ENCODE assay signal across 1 cellular context in the genomic region with DNA sequence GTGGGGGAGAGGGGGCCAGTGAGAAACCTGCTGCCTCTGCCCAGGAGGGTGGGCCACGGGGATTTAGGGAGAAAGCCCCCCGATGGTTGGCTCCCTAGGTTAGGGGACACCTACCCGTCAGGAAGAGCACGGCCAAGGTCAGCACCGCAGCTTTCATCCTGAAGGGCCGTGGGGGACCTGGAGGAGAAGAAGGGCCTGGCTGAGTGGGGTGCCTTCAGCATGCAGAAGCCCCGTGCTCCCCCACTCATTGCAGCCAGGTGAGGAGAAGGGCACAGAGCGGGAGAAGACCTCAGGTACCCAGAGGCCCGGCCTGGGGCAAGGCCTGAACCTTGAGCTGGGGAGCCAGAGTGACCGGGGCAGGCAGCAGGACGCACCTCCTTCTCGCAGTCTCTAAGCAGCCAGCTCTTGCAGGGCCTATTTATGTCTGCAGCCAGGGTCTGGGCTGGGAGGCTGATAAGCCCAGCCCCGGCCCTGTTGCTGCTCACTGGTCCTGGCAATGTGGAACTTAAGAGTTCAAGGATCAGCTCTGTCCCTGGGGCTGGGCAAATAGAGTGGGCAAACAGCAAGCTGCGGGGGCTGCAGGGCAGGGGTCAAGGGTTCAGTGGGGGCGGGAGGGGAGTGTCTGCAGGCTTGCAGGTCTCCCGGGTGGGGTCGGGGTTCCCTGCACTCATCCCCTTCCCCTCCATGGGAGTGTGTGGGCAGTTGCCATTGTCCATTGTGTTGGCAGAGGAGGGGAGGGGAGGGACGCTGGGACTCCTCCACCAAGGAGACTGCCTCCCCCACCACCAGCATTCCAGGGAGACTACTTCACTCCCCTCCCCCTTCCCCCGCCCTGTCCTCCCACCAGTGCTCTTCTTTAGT.
TF ChIP-seq lines count a peak whose summit lies in the region.

A gene (minus strand): TSS at position 392 of the 861 bp plus-strand sequence. CDS start 235 bp downstream, at position 157.

TF ChIP-seq in HepG2, 621 proteins besides CTCF, POLR2A, EP300 and RAD21 (continued from another document and continues in another):
- TF ChIP-seq, protein P1, sequence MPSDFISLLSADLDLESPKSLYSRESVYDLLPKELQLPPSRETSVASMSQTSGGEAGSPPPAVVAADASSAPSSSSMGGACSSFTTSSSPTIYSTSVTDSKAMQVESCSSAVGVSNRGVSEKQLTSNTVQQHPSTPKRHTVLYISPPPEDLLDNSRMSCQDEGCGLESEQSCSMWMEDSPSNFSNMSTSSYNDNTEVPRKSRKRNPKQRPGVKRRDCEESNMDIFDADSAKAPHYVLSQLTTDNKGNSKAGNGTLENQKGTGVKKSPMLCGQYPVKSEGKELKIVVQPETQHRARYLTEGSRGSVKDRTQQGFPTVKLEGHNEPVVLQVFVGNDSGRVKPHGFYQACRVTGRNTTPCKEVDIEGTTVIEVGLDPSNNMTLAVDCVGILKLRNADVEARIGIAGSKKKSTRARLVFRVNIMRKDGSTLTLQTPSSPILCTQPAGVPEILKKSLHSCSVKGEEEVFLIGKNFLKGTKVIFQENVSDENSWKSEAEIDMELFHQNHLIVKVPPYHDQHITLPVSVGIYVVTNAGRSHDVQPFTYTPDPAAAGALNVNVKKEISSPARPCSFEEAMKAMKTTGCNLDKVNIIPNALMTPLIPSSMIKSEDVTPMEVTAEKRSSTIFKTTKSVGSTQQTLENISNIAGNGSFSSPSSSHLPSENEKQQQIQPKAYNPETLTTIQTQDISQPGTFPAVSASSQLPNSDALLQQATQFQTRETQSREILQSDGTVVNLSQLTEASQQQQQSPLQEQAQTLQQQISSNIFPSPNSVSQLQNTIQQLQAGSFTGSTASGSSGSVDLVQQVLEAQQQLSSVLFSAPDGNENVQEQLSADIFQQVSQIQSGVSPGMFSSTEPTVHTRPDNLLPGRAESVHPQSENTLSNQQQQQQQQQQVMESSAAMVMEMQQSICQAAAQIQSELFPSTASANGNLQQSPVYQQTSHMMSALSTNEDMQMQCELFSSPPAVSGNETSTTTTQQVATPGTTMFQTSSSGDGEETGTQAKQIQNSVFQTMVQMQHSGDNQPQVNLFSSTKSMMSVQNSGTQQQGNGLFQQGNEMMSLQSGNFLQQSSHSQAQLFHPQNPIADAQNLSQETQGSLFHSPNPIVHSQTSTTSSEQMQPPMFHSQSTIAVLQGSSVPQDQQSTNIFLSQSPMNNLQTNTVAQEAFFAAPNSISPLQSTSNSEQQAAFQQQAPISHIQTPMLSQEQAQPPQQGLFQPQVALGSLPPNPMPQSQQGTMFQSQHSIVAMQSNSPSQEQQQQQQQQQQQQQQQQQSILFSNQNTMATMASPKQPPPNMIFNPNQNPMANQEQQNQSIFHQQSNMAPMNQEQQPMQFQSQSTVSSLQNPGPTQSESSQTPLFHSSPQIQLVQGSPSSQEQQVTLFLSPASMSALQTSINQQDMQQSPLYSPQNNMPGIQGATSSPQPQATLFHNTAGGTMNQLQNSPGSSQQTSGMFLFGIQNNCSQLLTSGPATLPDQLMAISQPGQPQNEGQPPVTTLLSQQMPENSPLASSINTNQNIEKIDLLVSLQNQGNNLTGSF (CRISPR knock-in tag; IDR thresholded peaks at IDR 0.05) = peak; percentile 59; the same call in 1 of the 2 replicates
- TF ChIP-seq, protein P2, sequence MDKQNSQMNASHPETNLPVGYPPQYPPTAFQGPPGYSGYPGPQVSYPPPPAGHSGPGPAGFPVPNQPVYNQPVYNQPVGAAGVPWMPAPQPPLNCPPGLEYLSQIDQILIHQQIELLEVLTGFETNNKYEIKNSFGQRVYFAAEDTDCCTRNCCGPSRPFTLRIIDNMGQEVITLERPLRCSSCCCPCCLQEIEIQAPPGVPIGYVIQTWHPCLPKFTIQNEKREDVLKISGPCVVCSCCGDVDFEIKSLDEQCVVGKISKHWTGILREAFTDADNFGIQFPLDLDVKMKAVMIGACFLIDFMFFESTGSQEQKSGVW (CRISPR knock-in tag; IDR thresholded peaks at IDR 0.05; ENCODE audit: borderline replicate concordance) = no peak
- TF ChIP-seq, protein P3, sequence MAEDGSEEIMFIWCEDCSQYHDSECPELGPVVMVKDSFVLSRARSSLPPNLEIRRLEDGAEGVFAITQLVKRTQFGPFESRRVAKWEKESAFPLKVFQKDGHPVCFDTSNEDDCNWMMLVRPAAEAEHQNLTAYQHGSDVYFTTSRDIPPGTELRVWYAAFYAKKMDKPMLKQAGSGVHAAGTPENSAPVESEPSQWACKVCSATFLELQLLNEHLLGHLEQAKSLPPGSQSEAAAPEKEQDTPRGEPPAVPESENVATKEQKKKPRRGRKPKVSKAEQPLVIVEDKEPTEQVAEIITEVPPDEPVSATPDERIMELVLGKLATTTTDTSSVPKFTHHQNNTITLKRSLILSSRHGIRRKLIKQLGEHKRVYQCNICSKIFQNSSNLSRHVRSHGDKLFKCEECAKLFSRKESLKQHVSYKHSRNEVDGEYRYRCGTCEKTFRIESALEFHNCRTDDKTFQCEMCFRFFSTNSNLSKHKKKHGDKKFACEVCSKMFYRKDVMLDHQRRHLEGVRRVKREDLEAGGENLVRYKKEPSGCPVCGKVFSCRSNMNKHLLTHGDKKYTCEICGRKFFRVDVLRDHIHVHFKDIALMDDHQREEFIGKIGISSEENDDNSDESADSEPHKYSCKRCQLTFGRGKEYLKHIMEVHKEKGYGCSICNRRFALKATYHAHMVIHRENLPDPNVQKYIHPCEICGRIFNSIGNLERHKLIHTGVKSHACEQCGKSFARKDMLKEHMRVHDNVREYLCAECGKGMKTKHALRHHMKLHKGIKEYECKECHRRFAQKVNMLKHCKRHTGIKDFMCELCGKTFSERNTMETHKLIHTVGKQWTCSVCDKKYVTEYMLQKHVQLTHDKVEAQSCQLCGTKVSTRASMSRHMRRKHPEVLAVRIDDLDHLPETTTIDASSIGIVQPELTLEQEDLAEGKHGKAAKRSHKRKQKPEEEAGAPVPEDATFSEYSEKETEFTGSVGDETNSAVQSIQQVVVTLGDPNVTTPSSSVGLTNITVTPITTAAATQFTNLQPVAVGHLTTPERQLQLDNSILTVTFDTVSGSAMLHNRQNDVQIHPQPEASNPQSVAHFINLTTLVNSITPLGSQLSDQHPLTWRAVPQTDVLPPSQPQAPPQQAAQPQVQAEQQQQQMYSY (CRISPR knock-in tag; IDR thresholded peaks at IDR 0.05) = 0 out of 2 replicates have a peak, but pooled peaks have one; percentile 29
- TF ChIP-seq MTF2 (CRISPR knock-in tag; IDR thresholded peaks at IDR 0.05; ENCODE audit: borderline replicate concordance) (no peak), HOXD1 (CRISPR knock-in tag; IDR thresholded peaks at IDR 0.05) (no peak; the same call in none of the 2 replicates), PPARG (CRISPR knock-in tag; conservative IDR thresholded peaks at IDR 0.05) (peak; percentile 82), HNF4A (CRISPR knock-in tag; IDR thresholded peaks at IDR 0.05) (peak; percentile 94), ZNF589 (CRISPR knock-in tag; conservative IDR thresholded peaks at IDR 0.05) (peak; percentile 90), ARHGAP35 (CRISPR knock-in tag; IDR thresholded peaks at IDR 0.05; ENCODE audit: borderline replicate concordance) (no peak), ZNF333 (CRISPR knock-in tag; IDR thresholded peaks at IDR 0.05; ENCODE audit: borderline replicate concordance) (peak; percentile 72; the same call in 1 of the 2 replicates), TEAD3 (CRISPR knock-in tag; optimal IDR thresholded peaks at IDR 0.05; ENCODE audit: borderline replicate concordance) (peak; percentile 96), KLF6 (CRISPR knock-in tag; IDR thresholded peaks at IDR 0.05) (peak; percentile 85), YEATS2 (CRISPR knock-in tag; IDR thresholded peaks at IDR 0.05; ENCODE audit: borderline replicate concordance) (no peak; the same call in none of the 2 replicates), ZNF331 (CRISPR knock-in tag; IDR thresholded peaks at IDR 0.05) (peak; percentile 82; the same call in 1 of the 2 replicates), HOXA9 (CRISPR knock-in tag; IDR thresholded peaks at IDR 0.05; ENCODE audit: borderline replicate concordance) (peak; percentile 89; the same call in 1 of the 2 replicates), TOPORS (CRISPR knock-in tag; IDR thresholded peaks at IDR 0.05) (peak; percentile 97), RXRB (CRISPR knock-in tag; IDR thresholded peaks at IDR 0.05; ENCODE audit: borderline replicate concordance) (peak; percentile 92), POLR2G (IDR thresholded peaks at IDR 0.05; ENCODE audit: low read depth, low read length) (peak; percentile 100), AKAP8 (CRISPR knock-in tag; IDR thresholded peaks at IDR 0.05) (peak; percentile 71; the same call in 1 of the 2 replicates), ZNF749 (CRISPR knock-in tag; IDR thresholded peaks at IDR 0.05; ENCODE audit: borderline replicate concordance) (peak; percentile 83; the same call in 1 of the 2 replicates), SMYD3 (CRISPR knock-in tag; IDR thresholded peaks at IDR 0.05) (peak; percentile 98), ZNF672 (CRISPR knock-in tag; IDR thresholded peaks at IDR 0.05) (peak; percentile 42; the same call in 1 of the 2 replicates), MZF1 (CRISPR knock-in tag; IDR thresholded peaks at IDR 0.05; ENCODE audit: borderline replicate concordance) (no peak), SMAD3 (CRISPR knock-in tag; IDR thresholded peaks at IDR 0.05) (no peak), POLR2AphosphoS5 (IDR thresholded peaks at IDR 0.05; ENCODE audit: low read depth, low read length) (peak; percentile 99), FOXK1 (CRISPR knock-in tag; IDR thresholded peaks at IDR 0.05; ENCODE audit: borderline replicate concordance, low read depth) (peak; percentile 86), FOSL2 (CRISPR knock-in tag; IDR thresholded peaks at IDR 0.05) (peak; percentile 68), SALL1 (CRISPR knock-in tag; IDR thresholded peaks at IDR 0.05) (peak; percentile 94), HNRNPLL (IDR thresholded peaks at IDR 0.05; ENCODE audit: low read depth, low read length, poor library complexity, severe bottlenecking) (peak; percentile 57), NCOA1 (CRISPR knock-in tag; IDR thresholded peaks at IDR 0.05) (peak; percentile 96), DPF2 (CRISPR knock-in tag; IDR thresholded peaks at IDR 0.05; ENCODE audit: borderline replicate concordance, low read depth) (peak; percentile 77; the same call in 1 of the 2 replicates), IRF2 (CRISPR knock-in tag; IDR thresholded peaks at IDR 0.05) (peak; percentile 53; the same call in 1 of the 2 replicates), ZNF563 (CRISPR knock-in tag; IDR thresholded peaks at IDR 0.05) (peak; percentile 95), IKZF4 (CRISPR knock-in tag; IDR thresholded peaks at IDR 0.05; ENCODE audit: borderline replicate concordance, low read depth, not compliant biosample characterization) (peak; percentile 54), FLYWCH1 (CRISPR knock-in tag; IDR thresholded peaks at IDR 0.05) (no peak), EED (CRISPR knock-in tag; IDR thresholded peaks at IDR 0.05) (no peak), ZNF557 (CRISPR knock-in tag; IDR thresholded peaks at IDR 0.05) (peak; percentile 36; the same call in 1 of the 2 replicates), SIN3B (IDR thresholded peaks at IDR 0.05; ENCODE audit: low read length) (peak; percentile 51; the same call in 1 of the 2 replicates), NR2F1 (CRISPR knock-in tag; IDR thresholded peaks at IDR 0.05) (peak; percentile 94 to 96)
- TF ChIP-seq, protein P4, sequence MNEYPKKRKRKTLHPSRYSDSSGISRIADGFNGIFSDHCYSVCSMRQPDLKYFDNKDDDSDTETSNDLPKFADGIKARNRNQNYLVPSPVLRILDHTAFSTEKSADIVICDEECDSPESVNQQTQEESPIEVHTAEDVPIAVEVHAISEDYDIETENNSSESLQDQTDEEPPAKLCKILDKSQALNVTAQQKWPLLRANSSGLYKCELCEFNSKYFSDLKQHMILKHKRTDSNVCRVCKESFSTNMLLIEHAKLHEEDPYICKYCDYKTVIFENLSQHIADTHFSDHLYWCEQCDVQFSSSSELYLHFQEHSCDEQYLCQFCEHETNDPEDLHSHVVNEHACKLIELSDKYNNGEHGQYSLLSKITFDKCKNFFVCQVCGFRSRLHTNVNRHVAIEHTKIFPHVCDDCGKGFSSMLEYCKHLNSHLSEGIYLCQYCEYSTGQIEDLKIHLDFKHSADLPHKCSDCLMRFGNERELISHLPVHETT (CRISPR knock-in tag; conservative IDR thresholded peaks at IDR 0.05) = peak; percentile 33; the same call in 1 of the 2 replicates
- TF ChIP-seq, protein P5, sequence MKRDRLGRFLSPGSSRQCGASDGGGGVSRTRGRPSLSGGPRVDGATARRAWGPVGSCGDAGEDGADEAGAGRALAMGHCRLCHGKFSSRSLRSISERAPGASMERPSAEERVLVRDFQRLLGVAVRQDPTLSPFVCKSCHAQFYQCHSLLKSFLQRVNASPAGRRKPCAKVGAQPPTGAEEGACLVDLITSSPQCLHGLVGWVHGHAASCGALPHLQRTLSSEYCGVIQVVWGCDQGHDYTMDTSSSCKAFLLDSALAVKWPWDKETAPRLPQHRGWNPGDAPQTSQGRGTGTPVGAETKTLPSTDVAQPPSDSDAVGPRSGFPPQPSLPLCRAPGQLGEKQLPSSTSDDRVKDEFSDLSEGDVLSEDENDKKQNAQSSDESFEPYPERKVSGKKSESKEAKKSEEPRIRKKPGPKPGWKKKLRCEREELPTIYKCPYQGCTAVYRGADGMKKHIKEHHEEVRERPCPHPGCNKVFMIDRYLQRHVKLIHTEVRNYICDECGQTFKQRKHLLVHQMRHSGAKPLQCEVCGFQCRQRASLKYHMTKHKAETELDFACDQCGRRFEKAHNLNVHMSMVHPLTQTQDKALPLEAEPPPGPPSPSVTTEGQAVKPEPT (CRISPR knock-in tag; IDR thresholded peaks at IDR 0.05; ENCODE audit: low read depth) = no peak
- TF ChIP-seq, protein P6, sequence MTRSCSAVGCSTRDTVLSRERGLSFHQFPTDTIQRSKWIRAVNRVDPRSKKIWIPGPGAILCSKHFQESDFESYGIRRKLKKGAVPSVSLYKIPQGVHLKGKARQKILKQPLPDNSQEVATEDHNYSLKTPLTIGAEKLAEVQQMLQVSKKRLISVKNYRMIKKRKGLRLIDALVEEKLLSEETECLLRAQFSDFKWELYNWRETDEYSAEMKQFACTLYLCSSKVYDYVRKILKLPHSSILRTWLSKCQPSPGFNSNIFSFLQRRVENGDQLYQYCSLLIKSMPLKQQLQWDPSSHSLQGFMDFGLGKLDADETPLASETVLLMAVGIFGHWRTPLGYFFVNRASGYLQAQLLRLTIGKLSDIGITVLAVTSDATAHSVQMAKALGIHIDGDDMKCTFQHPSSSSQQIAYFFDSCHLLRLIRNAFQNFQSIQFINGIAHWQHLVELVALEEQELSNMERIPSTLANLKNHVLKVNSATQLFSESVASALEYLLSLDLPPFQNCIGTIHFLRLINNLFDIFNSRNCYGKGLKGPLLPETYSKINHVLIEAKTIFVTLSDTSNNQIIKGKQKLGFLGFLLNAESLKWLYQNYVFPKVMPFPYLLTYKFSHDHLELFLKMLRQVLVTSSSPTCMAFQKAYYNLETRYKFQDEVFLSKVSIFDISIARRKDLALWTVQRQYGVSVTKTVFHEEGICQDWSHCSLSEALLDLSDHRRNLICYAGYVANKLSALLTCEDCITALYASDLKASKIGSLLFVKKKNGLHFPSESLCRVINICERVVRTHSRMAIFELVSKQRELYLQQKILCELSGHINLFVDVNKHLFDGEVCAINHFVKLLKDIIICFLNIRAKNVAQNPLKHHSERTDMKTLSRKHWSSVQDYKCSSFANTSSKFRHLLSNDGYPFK (CRISPR knock-in tag; IDR thresholded peaks at IDR 0.05; ENCODE audit: borderline replicate concordance) = peak; percentile 14; the same call in 1 of the 2 replicates
- TF ChIP-seq, protein P7, sequence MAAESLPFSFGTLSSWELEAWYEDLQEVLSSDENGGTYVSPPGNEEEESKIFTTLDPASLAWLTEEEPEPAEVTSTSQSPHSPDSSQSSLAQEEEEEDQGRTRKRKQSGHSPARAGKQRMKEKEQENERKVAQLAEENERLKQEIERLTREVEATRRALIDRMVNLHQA (CRISPR knock-in tag; IDR thresholded peaks at IDR 0.05) = no peak
